Comparison of ENCODE assay signal across 9 cellular contexts in the genomic region with DNA sequence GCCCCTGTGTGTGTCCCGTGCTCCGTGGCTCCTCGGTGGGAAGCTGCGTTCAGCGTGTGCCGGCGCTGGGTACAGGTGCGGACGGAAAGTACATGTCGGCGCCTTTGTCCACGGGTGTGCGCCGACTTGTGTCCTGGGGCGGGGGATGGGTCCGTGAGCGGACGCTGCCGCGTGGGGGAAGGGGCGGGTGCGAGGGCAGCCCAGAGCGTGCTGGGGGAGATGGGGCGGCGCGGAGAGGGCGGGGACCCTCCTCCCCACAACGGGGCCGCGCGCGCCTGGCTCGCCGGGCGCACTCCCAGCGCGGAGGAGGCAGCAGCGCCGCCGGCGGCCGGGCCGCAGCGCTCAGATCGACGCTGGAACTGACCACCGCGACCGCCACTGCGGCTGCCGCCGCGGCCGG. TPM values are rescaled to one million over a fixed set of nuclear protein-coding genes. Genes with fewer than 3 reads are reported as not detected.
DNase-seq lines count a peak whose midpoint lies in the region; ATAC-seq, FAIRE-seq and TF ChIP-seq lines count a peak whose summit lies in the region.
"Had no signal": no experiment of that assay in that cellular context is flagged by ENCODE, and none has a peak within 500 bp of the region (broad histone marks: within the 10 kb centered on the region; RNA-seq: fewer than 3 reads in every experiment).

No MANE protein-coding gene starts in this region.

- no peak for ATAC-seq in GM21526 (IDR thresholded peaks at IDR 0.05; ENCODE audit: low FRiP score, unreplicated experiment)
- no peak for ATAC-seq in HG03196 (IDR thresholded peaks at IDR 0.05; ENCODE audit: unreplicated experiment)

- WGBS in stomach, 5 donors = 13 to 41% (median 18%) methylated on average over 29 to 54 of the region's 54 CpGs

- no peaks in the 10 kb centered on the region for H3K27me3 ChIP-seq in stomach

- H3K9me3 Mint-ChIP-seq in chondrocyte (ENCODE audit: low read depth) = no peaks in the 10 kb centered on the region
- H3K9me3 Mint-ChIP-seq: activated B cell treated with CpG ODN at 0.5 μM for 24 hours had no signal

- H3K36me3 Mint-ChIP-seq in chondrocyte (ENCODE audit: low read depth) = peaks cover 6% of the 10 kb centered on the region

- H3K4me1 ChIP-seq in kidney (ENCODE audit: control insufficient read depth in 1 of 2, insufficient read depth in 1 of 2, low read depth in 1 of 2, low read length in 2 of 2) (peaks cover 29 to 53% of the 10 kb centered on the region in 2 donors), stomach (peaks cover 25 to 74% (median 50%) of the 10 kb centered on the region in 4 donors)

- H3K27ac ChIP-seq in kidney (ENCODE audit: low read depth in 2 of 2, low read length in 2 of 2) = no peak overlapping the region
- H3K27ac ChIP-seq in stomach = peak overlapping the region in 2 of 5 donors; percentile 39 to 48

- H3K9ac ChIP-seq in kidney (ENCODE audit: low read length in 2 of 2) = no peak overlapping the region

- H3K4me3 ChIP-seq in kidney (ENCODE audit: low read length in 2 of 2) (peak overlapping the region; percentile 23 to 52), stomach (peak overlapping the region; percentile 42 to 49 (median 46))

- TF ChIP-seq CTCF in chondrocyte (IDR thresholded peaks at IDR 0.05) (peak; percentile 39), kidney (IDR thresholded peaks at IDR 0.05; ENCODE audit: borderline replicate concordance, extremely low read depth, insufficient read depth) (no peak), stomach (IDR thresholded peaks at IDR 0.05) (no peak)

- DNase-seq in NCI-H1092 treated with DMSO at 0.1 percent for 48 hours (lab: John Stamatoyannopoulos, UW) (peak; percentile 35), chondrocyte (ENCODE audit: low spot score) (no peak), kidney (no peak), stomach (no peak), foreskin melanocyte (no peak), retina (no peak)
- DNase-seq: activated B cell treated with CpG ODN at 0.5 μM for 24 hours had no signal

- no peak for TF ChIP-seq POLR2A in stomach (IDR thresholded peaks at IDR 0.05)

- no peaks in the 10 kb centered on the region for H3K27me3 Mint-ChIP-seq in chondrocyte (ENCODE audit: low read depth)

- no peak for TF ChIP-seq EP300 in stomach (IDR thresholded peaks at IDR 0.05)

- no peak overlapping the region for H3K4me3 Mint-ChIP-seq in chondrocyte (ENCODE audit: unreplicated experiment)
- H3K4me3 Mint-ChIP-seq: activated B cell treated with CpG ODN at 0.5 μM for 24 hours had no signal

- intact Hi-C loops in kidney (cut with DNase I) (loop anchor here (10.0 kb wide), 1 partner anchor 52 kb away; no protein-coding TSS in a partner anchor), stomach (cut with DNase I; ENCODE audit: low total_unique reads) (no loop called here)

- peaks cover 35% of the 10 kb centered on the region for H3K4me1 Mint-ChIP-seq in chondrocyte (ENCODE audit: low read depth)
- H3K4me1 Mint-ChIP-seq: activated B cell treated with CpG ODN at 0.5 μM for 24 hours had no signal

- no peak for FAIRE-seq in kidney (lab: Jason Lieb, UNC)

- peaks cover 5 to 8% of the 10 kb centered on the region in 2 donors for H3K36me3 ChIP-seq in kidney (ENCODE audit: control insufficient read depth in 1 of 2, insufficient read depth in 2 of 2, low read length in 2 of 2)
- peaks cover 0 to 11% (median 10%) of the 10 kb centered on the region in 4 donors for H3K36me3 ChIP-seq in stomach

- H3K27ac Mint-ChIP-seq in chondrocyte (ENCODE audit: unreplicated experiment) = peak overlapping the region; percentile 32
- H3K27ac Mint-ChIP-seq: activated B cell treated with CpG ODN at 0.5 μM for 24 hours had no signal

- no peaks in the 10 kb centered on the region for H3K9me3 ChIP-seq in kidney (ENCODE audit: control insufficient read depth in 1 of 2, low read length in 2 of 2)
- H3K9me3 ChIP-seq in stomach = no peaks in the 10 kb centered on the region

RNA-seq across cellular contexts. Expression of gene RELT, which starts 33.6 kb away (rescaled TPM):
- total RNA-seq in chondrocyte (3.5 to 4.5 TPM (median 3.5 TPM) in 3 replicates), kidney (8.7 TPM), stomach (10 to 100 TPM in 1 of 5 donors, 1 to 10 TPM in 2, not detected in 2; 2.2 to 18.7 (median 2.9) TPM)
- polyA plus RNA-seq in kidney (ENCODE audit: insufficient read depth, low read depth, low replicate concordance) (1.0 TPM), stomach (1 to 10 TPM; 1.2 to 1.6 (median 1.2) TPM)

RNA-seq across cellular contexts. Expression of gene ARHGEF17, which starts 34.6 kb away (rescaled TPM):
- total RNA-seq in chondrocyte (82.4 to 114 TPM (median 113 TPM) in 3 replicates), kidney (68.2 TPM), stomach (10 to 100 TPM; 29.9 to 66.5 (median 38.8) TPM)
- polyA plus RNA-seq in kidney (ENCODE audit: insufficient read depth, low read depth, low replicate concordance) (36.6 TPM), stomach (10 to 100 TPM in 2 of 3 donors, 1 to 10 TPM in 1; 5.0 to 13.1 (median 10.8) TPM)
